In genomic region chr9:33817327-33818166, GRCh38 we compare ENCODE assay signal across 8 cellular contexts. TPM values are rescaled to one million over a fixed set of nuclear protein-coding genes. Genes with fewer than 3 reads are reported as not detected.
A peak's percentile ranks its signal among the peaks of the same experiment; 100 is the strongest.
DNase-seq lines count a peak whose midpoint lies in the region; ATAC-seq and TF ChIP-seq lines count a peak whose summit lies in the region.

No MANE protein-coding gene starts in this region.

- intact Hi-C loops in PC-9 (cut with micrococcal nuclease; ENCODE audit: unreplicated experiment) = loop anchor here (2.0 to 10.0 kb wide), 3 partner anchors 35 to 583 kb away; no protein-coding TSS in a partner anchor

- peaks cover 29% of the 10 kb centered on the region for H3F3A ChIP-seq in PC-9 (ENCODE audit: insufficient read depth, low read depth)
- H3F3A ChIP-seq in neural cell (ENCODE audit: insufficient read depth, low read length, poor library complexity, severe bottlenecking) = no peaks in the 10 kb centered on the region

- peak overlapping the region; percentile 99 for H3K9ac ChIP-seq in neural cell (ENCODE audit: low read length)

- H4K20me1 ChIP-seq in PC-9 (ENCODE audit: insufficient read depth) (peaks cover 22% of the 10 kb centered on the region; the same call in 1 of the 2 replicates), neural cell (ENCODE audit: insufficient read depth) (no peaks in the 10 kb centered on the region)

- CTCF ChIA-PET in PC-9 (lab: Charles Lee) = interaction anchor here (0.6 kb wide), 1 partner anchor 34 kb away, joined by 5 read pairs; no protein-coding TSS in a partner anchor

- H3K9me2 ChIP-seq in PC-9 (ENCODE audit: insufficient read depth) (no peaks in the 10 kb centered on the region), neural cell (ENCODE audit: insufficient read depth, low read length) (no peaks in the 10 kb centered on the region)

- H3K4me1 ChIP-seq in BE2C = peaks cover 13% of the 10 kb centered on the region
- peaks cover 39% of the 10 kb centered on the region for H3K4me1 ChIP-seq in PC-9 (replicated peaks; ENCODE audit: insufficient read depth)

- peak; percentile 26; the same call in 1 of the 2 replicates for TF ChIP-seq CTCF in BE2C (IDR thresholded peaks at IDR 0.05; ENCODE audit: low read depth, low read length)
- TF ChIP-seq CTCF in PC-9 (conservative IDR thresholded peaks at IDR 0.05) = no peak
- TF ChIP-seq CTCF in fibroblast of pulmonary artery (IDR thresholded peaks at IDR 0.05; ENCODE audit: low read length, missing control alignments) = peak; percentile 29
- no peak for TF ChIP-seq CTCF in neural cell (IDR thresholded peaks at IDR 0.05; ENCODE audit: poor library complexity, severe bottlenecking)

- peaks cover 4% of the 10 kb centered on the region for H3K36me3 ChIP-seq in BE2C
- no peaks in the 10 kb centered on the region for H3K36me3 ChIP-seq in PC-9 (ENCODE audit: low read depth)
- no peaks in the 10 kb centered on the region for H3K36me3 ChIP-seq in neural cell (ENCODE audit: insufficient read depth, low read length)

- H3K4me3 ChIP-seq in BE2C (ENCODE audit: low read depth, low read length) (peak overlapping the region; percentile 84), PC-9 (peak overlapping the region; percentile 74), fibroblast of pulmonary artery (replicated peaks; ENCODE audit: low read depth, low read length) (peak overlapping the region; percentile 90), neural cell (ENCODE audit: low read length) (peak overlapping the region; percentile 77)

- no peaks in the 10 kb centered on the region for H3K9me3 ChIP-seq in BE2C
- H3K9me3 ChIP-seq in PC-9 (ENCODE audit: insufficient read depth, low read depth) = no peaks in the 10 kb centered on the region
- no peaks in the 10 kb centered on the region for H3K9me3 ChIP-seq in neural cell (ENCODE audit: low read length)

- peak overlapping the region; percentile 96 for H3K27ac ChIP-seq in PC-9
- H3K27ac ChIP-seq in neural cell (ENCODE audit: low read length) = peak overlapping the region; percentile 97
- peak overlapping the region; percentile 88 for H3K27ac ChIP-seq in temporal lobe (ENCODE audit: low read depth, low read length)

- peaks cover 57% of the 10 kb centered on the region for H3K79me2 ChIP-seq in PC-9 (ENCODE audit: low read depth)
- H3K79me2 ChIP-seq in neural cell (replicated peaks; ENCODE audit: insufficient read depth, low read length) = peaks cover 50% of the 10 kb centered on the region

- POLR2A ChIA-PET in PC-9 (lab: Charles Lee; ENCODE audit: unreplicated experiment) = no interaction called here

- H3K27me3 ChIP-seq in BE2C (no peaks in the 10 kb centered on the region), PC-9 (ENCODE audit: insufficient read depth, low read depth) (no peaks in the 10 kb centered on the region), neural cell (ENCODE audit: insufficient read depth, low read depth, low read length) (no peaks in the 10 kb centered on the region)

- ATAC-seq in GM18907 (IDR thresholded peaks at IDR 0.05; ENCODE audit: unreplicated experiment) (peak; percentile 25), HG03175 (IDR thresholded peaks at IDR 0.05; ENCODE audit: unreplicated experiment) (peak; percentile 20)

- H3K4me2 ChIP-seq in PC-9 = peak overlapping the region; percentile 49
- H3K4me2 ChIP-seq in neural cell (ENCODE audit: low read length) = no peak overlapping the region

- TF ChIP-seq EP300 in neural cell (conservative IDR thresholded peaks at IDR 0.05; ENCODE audit: poor library complexity, severe bottlenecking) = no peak

- no peak for TF ChIP-seq RAD21 in neural cell (conservative IDR thresholded peaks at IDR 0.05)

- H2AFZ ChIP-seq in PC-9 (no peak overlapping the region), neural cell (ENCODE audit: low read depth, low read length) (peak overlapping the region; percentile 56)

- DNase-seq in BE2C (peak; percentile 85), PC-9 (peak; percentile 38 to 55), fibroblast of pulmonary artery (ENCODE audit: low read depth) (peak; percentile 75)
- DNase-seq in activated effector memory CD4-positive, alpha-beta T cell treated with Interleukin-2 at 50 U/mL for 16 hours = peak; percentile 37

- TSS peak; percentile 30 for BruUV-seq in PC-9 (replicated peaks; lab: Mats Ljungman, UMichigan)

TF ChIP-seq in neural cell, 6 proteins besides CTCF, POLR2A, EP300 and RAD21:
- TF ChIP-seq TAF1 (IDR thresholded peaks at IDR 0.05; ENCODE audit: low read depth) (peak; percentile 69), POLR2AphosphoS5 (IDR thresholded peaks at IDR 0.05) (peak; percentile 50), EZH2 (IDR thresholded peaks at IDR 0.05; ENCODE audit: borderline replicate concordance, insufficient read depth, low read length, poor library complexity, severe bottlenecking) (no peak), MXI1 (conservative IDR thresholded peaks at IDR 0.05; ENCODE audit: poor library complexity, severe bottlenecking) (peak; percentile 20), REST (IDR thresholded peaks at IDR 0.05; ENCODE audit: borderline replicate concordance) (peak; percentile 30)

RNA-seq across cellular contexts. Expression of gene UBE2R2, which starts 0.6 kb away (rescaled TPM):
- 27.0 TPM for polyA plus RNA-seq in BE2C (2012; ENCODE audit: insufficient read depth, insufficient read length, low read depth)
- total RNA-seq in PC-9 (2021) = 37.5 and 38.9 TPM in 2 replicates
- polyA plus RNA-seq in neural cell = 37.6 and 45.0 TPM in 2 replicates
- 49.7 and 58.2 TPM in 2 replicates for polyA minus RNA-seq in neural cell
- total RNA-seq in temporal lobe = 29.0 TPM

RNA-seq across cellular contexts. Expression of gene PRSS3, which starts 22.2 kb away (rescaled TPM):
- 116 TPM for polyA plus RNA-seq in BE2C (2012; ENCODE audit: insufficient read depth, insufficient read length, low read depth)
- total RNA-seq in PC-9 (2021) (1.0 and 1.6 TPM in 2 replicates), temporal lobe (0.25 TPM)
- not detected in 2 replicates for polyA plus RNA-seq in neural cell
- polyA minus RNA-seq in neural cell = not detected in 2 replicates

Comparison
In these comparisons a context has a peak if more than half of its experiments do, and no peak if none do; other contexts are left out.
1. Peak in every context shown above with its lines: DNase-seq, ATAC-seq, H3K4me3 ChIP-seq and H3K27ac ChIP-seq.
2. CTCF ChIP-seq: peak in BE2C (single experiment) and fibroblast of pulmonary artery (single experiment); none in PC-9 (single experiment) and neural cell (single experiment).